ENCODE assay signal across 18 cellular contexts in the genomic region with DNA sequence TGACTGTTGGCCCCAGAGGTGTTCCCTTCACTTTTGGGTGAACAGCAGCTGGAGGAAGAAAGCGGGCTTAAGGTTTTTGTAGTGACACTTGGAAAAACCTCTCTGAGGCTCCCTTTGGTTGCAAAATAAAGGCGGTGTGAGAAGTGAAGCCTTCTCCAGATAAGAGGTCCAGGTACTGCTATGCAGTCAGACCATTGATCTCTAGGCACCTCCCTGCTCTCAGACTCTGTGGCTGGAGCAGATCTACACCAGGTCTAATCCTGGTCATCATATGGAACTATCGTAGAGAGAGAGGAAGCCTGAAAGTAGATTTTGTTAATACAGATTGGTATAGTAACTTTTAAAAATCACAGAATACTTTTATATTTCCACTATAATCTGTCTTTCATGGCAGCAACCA. TPM values are rescaled to one million over a fixed set of nuclear protein-coding genes. Genes with fewer than 3 reads are reported as not detected.
A peak's percentile ranks its signal among the peaks of the same experiment; 100 is the strongest.
DNase-seq lines count a peak whose midpoint lies in the region; ATAC-seq, FAIRE-seq and TF ChIP-seq lines count a peak whose summit lies in the region.
"Had no signal": no experiment of that assay in that cellular context is flagged by ENCODE, and none has a peak within 500 bp of the region (broad histone marks: within the 10 kb centered on the region; RNA-seq: fewer than 3 reads in every experiment).

No MANE protein-coding gene starts in this region.

- no peak overlapping the region for H3K4me3 Mint-ChIP-seq in central memory CD8-positive, alpha-beta T cell
- H3K4me3 Mint-ChIP-seq: CD4-positive, CD25-positive, alpha-beta regulatory T cell had no signal

- peaks cover 43% of the 10 kb centered on the region for H3K4me1 Mint-ChIP-seq in central memory CD8-positive, alpha-beta T cell

- H3K36me3 Mint-ChIP-seq in central memory CD8-positive, alpha-beta T cell (ENCODE audit: insufficient read depth), result peaks cover 4% of the 10 kb centered on the region

- H3K4me3 ChIP-seq in right lobe of liver (no peak overlapping the region), skin epidermis (no peak overlapping the region)
- H3K4me3 ChIP-seq: A549, HAP-1 had no signal

- no peaks in the 10 kb centered on the region for H3K36me3 ChIP-seq in right lobe of liver
- H3K36me3 ChIP-seq: HAP-1 had no signal

- 84% methylated on average over 3 of the region's 3 CpGs for WGBS in right lobe of liver (ENCODE audit: insufficient coverage, low coverage, low lambda C conversion rate, missing lambda C conversion rate)

- intact Hi-C loops in right lobe of liver (cut with DNase I), result no loop called here

- peaks cover 0 to 21% (median 12%) of the 10 kb centered on the region in 4 donors for H3K4me1 ChIP-seq in right lobe of liver

- no peak for TF ChIP-seq CTCF in right lobe of liver (IDR thresholded peaks at IDR 0.05)

- H3K27ac ChIP-seq in right lobe of liver (peak overlapping the region in 1 of 3 donors; percentile 25), skin epidermis (peak overlapping the region in 12 of 21 experiments; percentile 2 to 64 (median 40))
- H3K27ac ChIP-seq: KMS-11 had no signal

- no peaks in the 10 kb centered on the region for H3K9me3 Mint-ChIP-seq in central memory CD8-positive, alpha-beta T cell
- H3K9me3 Mint-ChIP-seq: CD4-positive, CD25-positive, alpha-beta regulatory T cell had no signal

- H3K27ac Mint-ChIP-seq in central memory CD8-positive, alpha-beta T cell (ENCODE audit: low read depth), result peak overlapping the region; percentile 23
- H3K27ac Mint-ChIP-seq: CD4-positive, CD25-positive, alpha-beta regulatory T cell had no signal

- H3K9me3 ChIP-seq in right lobe of liver, result no peaks in the 10 kb centered on the region
- H3K9me3 ChIP-seq: A549, HAP-1 had no signal

- no peaks in the 10 kb centered on the region for H3K27me3 ChIP-seq in right lobe of liver

- no peaks in the 10 kb centered on the region for H3K27me3 Mint-ChIP-seq in central memory CD8-positive, alpha-beta T cell
- H3K27me3 Mint-ChIP-seq: CD4-positive, CD25-positive, alpha-beta regulatory T cell had no signal

- peak; percentile 37 for FAIRE-seq in A204.1 (lab: Jason Lieb, UNC)
- FAIRE-seq: A549, RCC 7860 had no signal

- ATAC-seq in central memory CD8-positive, alpha-beta T cell (replicated peaks; ENCODE audit: extremely low read depth, poor library complexity, severe bottlenecking), result no peak
- ATAC-seq in right lobe of liver (peak in 3 of 4 donors; percentile 7 to 23 (median 17)), GM19455 (IDR thresholded peaks at IDR 0.05; ENCODE audit: unreplicated experiment) (no peak), GM21423 (IDR thresholded peaks at IDR 0.05; ENCODE audit: unreplicated experiment) (no peak)

- DNase-seq in central memory CD8-positive, alpha-beta T cell (ENCODE audit: low spot score in 2 of 2), result no peak
- no peak for DNase-seq in right lobe of liver
- no peak for DNase-seq in activated naive CD4-positive, alpha-beta T cell treated with Interleukin-2 at 50 U/mL for 16 hours
- no peak for DNase-seq in activated CD8-positive, alpha-beta memory T cell treated with anti-CD3 and anti-CD28 coated beads, Interleukin-2, amount 50 U/mL, for 48 hours
- DNase-seq: CD4-positive, CD25-positive, alpha-beta regulatory T cell; DMS53; NCI-H1105 treated with DMSO at 0.1 percent for 48 hours; NCI-H187 treated with DMSO at 0.1 percent for 48 hours; NCI-H82; SHP77 treated with DMSO at 0.1 percent for 48 hours had no signal

- no peak for TF ChIP-seq POLR2A in right lobe of liver (IDR thresholded peaks at IDR 0.05)

RNA-seq across cellular contexts. Expression of a gene that starts 47.5 kb away (rescaled TPM):
- total RNA-seq in right lobe of liver, result 100 to 1,000 TPM in 3 of 6 experiments, 10 to 100 TPM in 3; 30.3 to 135 (median 81.5) TPM

Comparison
In these comparisons a context has a peak if more than half of its experiments do, and no peak if none do; other contexts are left out.
1. ATAC-seq: peak in right lobe of liver (3 of 4); none in central memory CD8-positive, alpha-beta T cell (single experiment), GM19455 (single experiment) and GM21423 (single experiment).